In the genomic region with DNA sequence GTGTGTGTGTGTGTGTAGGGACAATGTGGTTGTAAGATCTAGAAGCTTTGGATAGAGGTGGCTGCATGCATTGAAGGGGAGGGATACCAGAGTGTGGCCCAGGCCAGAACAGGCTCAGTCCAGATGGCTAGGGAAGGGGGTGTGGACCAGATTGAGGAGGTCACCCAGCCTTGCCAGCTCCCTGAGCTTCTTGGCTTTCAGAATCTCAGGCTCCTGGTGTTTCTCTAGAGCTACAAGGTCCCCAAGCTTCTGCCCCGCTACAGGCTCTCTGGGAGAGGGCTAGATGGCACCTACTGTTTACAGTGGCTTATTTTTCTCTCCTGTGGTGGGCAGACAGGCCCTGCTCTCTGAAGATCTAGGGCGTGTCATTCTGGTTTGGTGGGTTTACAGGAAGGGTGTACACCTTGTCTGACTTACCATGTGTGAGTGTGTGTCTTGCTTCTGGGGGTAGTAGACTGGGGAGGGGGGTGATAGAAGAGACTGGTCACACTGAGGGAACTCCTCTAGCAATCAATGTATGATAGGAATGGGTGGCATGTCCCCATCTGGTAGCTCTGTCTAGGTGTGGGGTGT, we compare ENCODE assay signal across 10 cellular contexts. TPM values are rescaled to one million over a fixed set of nuclear protein-coding genes. Genes with fewer than 3 reads are reported as not detected.
DNase-seq lines count a peak whose midpoint lies in the region; ATAC-seq and TF ChIP-seq lines count a peak whose summit lies in the region.
"Had no signal": no experiment of that assay in that cellular context is flagged by ENCODE, and none has a peak within 500 bp of the region (broad histone marks: within the 10 kb centered on the region; RNA-seq: fewer than 3 reads in every experiment).

No MANE protein-coding gene starts in this region.

- peaks cover 35% of the 10 kb centered on the region for H3K4me1 ChIP-seq in iPS-20b (ENCODE audit: insufficient read depth, low read length)
- peaks cover 78% of the 10 kb centered on the region for H3K4me1 ChIP-seq in stomach smooth muscle (ENCODE audit: control insufficient read depth, insufficient read depth, low read length)

- H3K27me3 ChIP-seq in iPS-20b (ENCODE audit: insufficient read depth, low read length) (no peaks in the 10 kb centered on the region), stomach smooth muscle (ENCODE audit: control insufficient read depth in 1 of 2, insufficient read depth in 2 of 2, low read length in 2 of 2) (no peaks in the 10 kb centered on the region)

- no peaks in the 10 kb centered on the region for H3K9me3 Mint-ChIP-seq in activated B cell treated with CpG ODN at 0.5 μM for 24 hours
- H3K9me3 Mint-ChIP-seq in type B pancreatic cell, result no peaks in the 10 kb centered on the region

- no peak overlapping the region for H3K4me3 Mint-ChIP-seq in activated B cell treated with CpG ODN at 0.5 μM for 24 hours
- no peak overlapping the region for H3K4me3 Mint-ChIP-seq in type B pancreatic cell

- H3K36me3 Mint-ChIP-seq in activated B cell treated with CpG ODN at 0.5 μM for 24 hours (ENCODE audit: low read depth) (no peaks in the 10 kb centered on the region), type B pancreatic cell (no peaks in the 10 kb centered on the region)

- no peak for ATAC-seq in activated B cell treated with CpG ODN at 0.5 μM for 24 hours (ENCODE audit: low read depth)

- H3K27ac Mint-ChIP-seq in activated B cell treated with CpG ODN at 0.5 μM for 24 hours (peak overlapping the region; percentile 9), type B pancreatic cell (no peak overlapping the region)

- H3K4me3 ChIP-seq in iPS-20b (ENCODE audit: low read length) (peak overlapping the region; percentile 82), stomach smooth muscle (ENCODE audit: low read length in 2 of 2) (peak overlapping the region; percentile 82 to 83)

- H3K9ac ChIP-seq in iPS-20b (ENCODE audit: low read depth, low read length) (no peak overlapping the region; the same call in 1 of the 2 replicates), stomach smooth muscle (ENCODE audit: low read length in 2 of 2) (peak overlapping the region in 1 of 2 donors; percentile 63)

- H3K36me3 ChIP-seq in iPS-20b (ENCODE audit: insufficient read depth, low read depth, low read length) (no peaks in the 10 kb centered on the region), stomach smooth muscle (ENCODE audit: control insufficient read depth in 2 of 2, insufficient read depth in 2 of 2, low read length in 2 of 2) (no peaks in the 10 kb centered on the region)

- POLR2A ChIA-PET in activated B cell treated with CpG ODN at 0.5 μM for 24 hours (lab: Charles Lee), result interaction anchor here (1.3 to 9.6 kb wide), 3 partner anchors 10 to 45 kb away, joined by 4 to 154 read pairs (median 9); no protein-coding TSS in a partner anchor

- H3K27ac ChIP-seq in iPS-20b (ENCODE audit: low read length) (no peak overlapping the region), stomach smooth muscle (ENCODE audit: low read length) (peak overlapping the region; percentile 70)
- H3K27ac ChIP-seq: 22Rv1, VCaP had no signal

- H3K27me3 Mint-ChIP-seq in activated B cell treated with CpG ODN at 0.5 μM for 24 hours, result no peaks in the 10 kb centered on the region
- H3K27me3 Mint-ChIP-seq in type B pancreatic cell, result no peaks in the 10 kb centered on the region

- TF ChIP-seq CTCF in activated B cell treated with CpG ODN at 0.5 μM for 24 hours (IDR thresholded peaks at IDR 0.05) (no peak), type B pancreatic cell (conservative IDR thresholded peaks at IDR 0.05) (no peak)

- intact Hi-C loops in activated B cell treated with CpG ODN at 0.5 μM for 24 hours (cut with micrococcal nuclease), result loop anchor here (1.0 kb wide), 1 partner anchor 8 kb away; no protein-coding TSS in a partner anchor

- in situ Hi-C loops in KBM-7 (cut with MboI; ENCODE audit: low pct_unique_long_range_greater_than_20kb, low sequenced_read_pairs), result no loop called here

- CTCF ChIA-PET in activated B cell treated with CpG ODN at 0.5 μM for 24 hours (lab: Charles Lee), result interaction anchor here (0.6 to 17.3 kb wide), 4 partner anchors 9 to 224 kb away, joined by 3 to 466 read pairs (median 4); partner anchors contain the start of gene TOP2A

- H3K9me3 ChIP-seq in iPS-20b (ENCODE audit: insufficient read depth, low read depth, low read length) (no peaks in the 10 kb centered on the region), stomach smooth muscle (ENCODE audit: control insufficient read depth in 2 of 2, low read length in 2 of 2) (no peaks in the 10 kb centered on the region)

- H3K4me1 Mint-ChIP-seq in activated B cell treated with CpG ODN at 0.5 μM for 24 hours (peaks cover 16% of the 10 kb centered on the region), type B pancreatic cell (ENCODE audit: unreplicated experiment) (peaks cover 40% of the 10 kb centered on the region)

- DNase-seq in DMS 273 (lab: John Stamatoyannopoulos, UW; ENCODE audit: unreplicated experiment), result peak; percentile 64
- DNase-seq in DMS 273 treated with DMSO at 0.1 percent for 48 hours (lab: John Stamatoyannopoulos, UW), result no peak
- no peak for DNase-seq in activated B cell treated with CpG ODN at 0.5 μM for 24 hours
- no peak for DNase-seq in stimulated activated CD4-positive, alpha-beta T cell treated with anti-CD3 and anti-CD28 coated beads, Interleukin-2, amount 100 ng/mL, for 24 hours
- DNase-seq in KBM-7, result no peak
- no peak for DNase-seq in type B pancreatic cell (ENCODE audit: extremely low spot score, unreplicated experiment)

RNA-seq across cellular contexts. Expression of gene RARA, which starts 1.0 kb away (rescaled TPM):
- 71.2 and 72.5 TPM in 2 replicates for total RNA-seq in activated B cell treated with CpG ODN at 0.5 μM for 24 hours
- total RNA-seq in type B pancreatic cell (ENCODE audit: low replicate concordance), result 23.8 and 34.3 TPM in 2 replicates

RNA-seq across cellular contexts. Expression of gene CDC6, which starts 22.3 kb away (rescaled TPM):
- 9.2 and 9.7 TPM in 2 replicates for total RNA-seq in activated B cell treated with CpG ODN at 0.5 μM for 24 hours
- total RNA-seq in type B pancreatic cell (ENCODE audit: low replicate concordance), result 23.2 and 50.3 TPM in 2 replicates

RNA-seq across cellular contexts. Expression of gene GJD3, which starts 54.5 kb away (rescaled TPM):
- not detected in 2 replicates for total RNA-seq in activated B cell treated with CpG ODN at 0.5 μM for 24 hours
- total RNA-seq in type B pancreatic cell (ENCODE audit: low replicate concordance), result 0.36 and 0.43 TPM in 2 replicates
